In genomic region chr3:35437381-35437780, GRCh38 we compare ENCODE assay signal across 9 cellular contexts.
"Had no signal": no experiment of that assay in that cellular context is flagged by ENCODE, and none has a peak within 500 bp of the region (broad histone marks: within the 10 kb centered on the region; RNA-seq: fewer than 3 reads in every experiment).

No MANE protein-coding gene starts in this region.

- H3K4me3 Mint-ChIP-seq: HFFc6, IgD-negative memory B cell had no signal

- H3K4me3 ChIP-seq: GM23248, HAP-1 had no signal

- H3K9me3 ChIP-seq: HAP-1 had no signal

- H3K27ac Mint-ChIP-seq: HFFc6, IgD-negative memory B cell had no signal

- DNase-seq: GM23248, GOT3, H7, HFFc6 had no signal

- H3K9ac ChIP-seq: GM23248 had no signal

- H3K27me3 Mint-ChIP-seq: IgD-negative memory B cell had no signal

- H3K36me3 ChIP-seq: HAP-1 had no signal

- H3K4me1 Mint-ChIP-seq: IgD-negative memory B cell had no signal

- ATAC-seq: HCT116, HepG2 had no signal

- H2AFZ ChIP-seq: GM23248 had no signal

- H3K27ac ChIP-seq: GM23248, HL-60 had no signal

- H3K4me1 ChIP-seq: HAP-1 had no signal

- H3K36me3 Mint-ChIP-seq: IgD-negative memory B cell had no signal
